In the genomic region with DNA sequence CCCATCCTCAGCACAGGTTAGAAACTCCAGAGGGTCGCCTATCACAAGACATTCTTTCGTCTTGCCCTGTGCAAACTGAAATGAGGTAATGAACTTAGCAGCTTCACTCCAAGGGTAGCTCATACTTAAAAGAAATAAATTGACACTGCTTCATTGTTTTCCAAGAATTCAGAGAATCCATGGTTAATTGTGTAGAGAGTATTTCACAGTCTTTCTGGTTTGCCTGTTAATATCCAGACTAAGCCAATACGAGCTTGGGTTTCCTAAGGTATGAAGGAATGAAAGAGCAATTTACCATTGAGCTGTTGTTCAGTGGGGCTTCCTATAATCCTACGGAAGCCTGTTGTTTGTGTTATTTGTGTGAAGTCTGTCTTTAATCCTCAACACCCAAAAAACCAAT, we compare ENCODE assay signal across 24 cellular contexts. TPM values are rescaled to one million over a fixed set of nuclear protein-coding genes. Genes with fewer than 3 reads are reported as not detected.
"Had no signal": no experiment of that assay in that cellular context is flagged by ENCODE, and none has a peak within 500 bp of the region (broad histone marks: within the 10 kb centered on the region; RNA-seq: fewer than 3 reads in every experiment).

No MANE protein-coding gene starts in this region.

- H3K36me3 ChIP-seq: gastroesophageal sphincter, heart left ventricle, lower lobe of right lung, sigmoid colon, thoracic aorta, tibial nerve, upper lobe of left lung had no signal

- H3K4me1 ChIP-seq: gastroesophageal sphincter, heart left ventricle, lower lobe of right lung, parathyroid adenoma, sigmoid colon, tibial nerve, upper lobe of left lung had no signal

- H3K9me3 ChIP-seq: heart left ventricle, lower lobe of right lung, sigmoid colon, thoracic aorta, tibial nerve, upper lobe of left lung had no signal

- H3K27ac ChIP-seq: dorsolateral prefrontal cortex, epithelial cell of prostate, gastroesophageal sphincter, heart left ventricle, hepatocyte, lower lobe of right lung, parathyroid adenoma, sigmoid colon, skin epidermis, thoracic aorta, tibial nerve, upper lobe of left lung had no signal

- ATAC-seq: esophagus mucosa; gastroesophageal sphincter; heart left ventricle; left ventricle myocardium superior; lower lobe of right lung; natural killer cell; right cardiac atrium; stimulated activated naive B cell treated with anti-CD40 and anti-IgM and Interleukin-4, amounts not matched to agents 10 μg/mL and 1 μg/mL and 100 μg/mL, for 72 hours had no signal

- H3K27me3 ChIP-seq: gastroesophageal sphincter, heart left ventricle, hepatocyte, sigmoid colon, tibial nerve, upper lobe of left lung had no signal

- DNase-seq: dorsolateral prefrontal cortex; effector CD4-positive, alpha-beta T cell; foreskin fibroblast; heart left ventricle; left ventricle myocardium superior; lower lobe of right lung; natural killer cell; right cardiac atrium; sigmoid colon; stimulated activated CD4-positive, alpha-beta T cell treated with anti-CD3 and anti-CD28 coated beads, Interleukin-15, amount 100 ng/mL, for 24 hours; stimulated activated CD4-positive, alpha-beta T cell treated with anti-CD3 and anti-CD28 coated beads, Interleukin-2, amount 100 ng/mL, for 48 hours; stimulated activated naive B cell treated with anti-CD40 and anti-IgM and Interleukin-4, amounts not matched to agents 10 μg/mL and 1 μg/mL and 100 μg/mL, for 72 hours; upper lobe of left lung had no signal

- H3K4me3 ChIP-seq: dorsolateral prefrontal cortex, gastroesophageal sphincter, heart left ventricle, hepatocyte, lower lobe of right lung, sigmoid colon, skin epidermis, thoracic aorta, tibial nerve, upper lobe of left lung had no signal

RNA-seq across cellular contexts. Expression of a gene that starts 58.7 kb away (rescaled TPM):
- total RNA-seq: kidney epithelial cell, osteoblast, progenitor cell of endocrine pancreas had no signal
